Comparison of ENCODE assay signal across 10 cellular contexts in genomic region chr12:120125792-120126634, GRCh38. TPM values are rescaled to one million over a fixed set of nuclear protein-coding genes. Genes with fewer than 3 reads are reported as not detected.
DNase-seq lines count a peak whose midpoint lies in the region; ATAC-seq and TF ChIP-seq lines count a peak whose summit lies in the region.
"Had no signal": no experiment of that assay in that cellular context is flagged by ENCODE, and none has a peak within 500 bp of the region (broad histone marks: within the 10 kb centered on the region; RNA-seq: fewer than 3 reads in every experiment).

No MANE protein-coding gene starts in this region.

- POLR2A ChIA-PET in IMR-90 (lab: Charles Lee; ENCODE audit: unreplicated experiment) = no interaction called here

- peaks cover 55% of the 10 kb centered on the region for H3K4me1 Mint-ChIP-seq in dendritic cell treated with granulocyte-macrophage colony-stimulating factor and Interleukin-4, amounts not matched to agents 40 ng/mL and 50 ng/mL, for 4 days (ENCODE audit: low read depth)
- peaks cover 36% of the 10 kb centered on the region for H3K4me1 Mint-ChIP-seq in activated CD8-positive, alpha-beta memory T cell treated with anti-CD3 and anti-CD28 coated beads, Interleukin-2, amount 10 ng/mL, durations not matched to agents 7 days and 5 days

- no peak overlapping the region for H3K27ac ChIP-seq in IMR-90 (ENCODE audit: insufficient read depth, low read length)
- H3K27ac ChIP-seq in neutrophil = peak overlapping the region; percentile 73
- H3K27ac ChIP-seq: brain microvascular endothelial cell had no signal

- peaks cover 10% of the 10 kb centered on the region; the same call in 1 of the 2 replicates for H4K20me1 ChIP-seq in IMR-90 (ENCODE audit: insufficient read depth, low read length)

- no peak for TF ChIP-seq CTCF in IMR-90 (conservative IDR thresholded peaks at IDR 0.05; ENCODE audit: low read depth, low read length)
- TF ChIP-seq CTCF in neutrophil (IDR thresholded peaks at IDR 0.05) = no peak
- no peak for TF ChIP-seq CTCF in GM20000 (IDR thresholded peaks at IDR 0.05; ENCODE audit: extremely low read depth, missing control alignments)

- H3K27ac Mint-ChIP-seq in dendritic cell treated with granulocyte-macrophage colony-stimulating factor and Interleukin-4, amounts not matched to agents 40 ng/mL and 50 ng/mL, for 4 days = peak overlapping the region; percentile 89
- no peak overlapping the region for H3K27ac Mint-ChIP-seq in activated CD8-positive, alpha-beta memory T cell treated with anti-CD3 and anti-CD28 coated beads, Interleukin-2, amount 10 ng/mL, durations not matched to agents 7 days and 5 days

- H3K9me1 ChIP-seq in IMR-90 (ENCODE audit: insufficient read depth, low read length) = peaks cover 14% of the 10 kb centered on the region

- H3K36me3 ChIP-seq in IMR-90 (ENCODE audit: control insufficient read depth, insufficient read depth, low read length) = peaks cover 47% of the 10 kb centered on the region
- peaks cover 32% of the 10 kb centered on the region for H3K36me3 ChIP-seq in neutrophil

- H2AK9ac ChIP-seq in IMR-90 (replicated peaks; ENCODE audit: low read depth, low read length, poor library complexity) = no peak overlapping the region

- BruUV-seq in IMR-90 (replicated peaks; lab: Mats Ljungman, UMichigan) = no TSS peak

- no peak overlapping the region for H2BK120ac ChIP-seq in IMR-90 (ENCODE audit: low read depth, low read length)

- DNase-seq in EH (ENCODE audit: low read depth) (peak; percentile 44), IMR-90 (peak; percentile 35), GM20000 (ENCODE audit: low spot score) (no peak), NCI-H1092 treated with DMSO at 0.1 percent for 48 hours (lab: John Stamatoyannopoulos, UW) (no peak)
- DNase-seq in activated CD8-positive, alpha-beta memory T cell treated with anti-CD3 and anti-CD28 coated beads, Interleukin-2, amount 10 ng/mL, durations not matched to agents 7 days and 5 days = no peak
- DNase-seq: brain microvascular endothelial cell, DMS79, mammary epithelial cell had no signal

- no peak overlapping the region for H3K9ac ChIP-seq in IMR-90 (ENCODE audit: low read depth, low read length)

- H2BK5ac ChIP-seq in IMR-90 (ENCODE audit: low read depth, low read length, poor library complexity, severe bottlenecking) = no peak overlapping the region

- H3K9me3 ChIP-seq in IMR-90 (ENCODE audit: control insufficient read depth, insufficient read depth, low read length) (no peaks in the 10 kb centered on the region), neutrophil (no peaks in the 10 kb centered on the region)

- no peak overlapping the region for H3K14ac ChIP-seq in IMR-90 (replicated peaks; ENCODE audit: low read depth, low read length)

- TF ChIP-seq RAD21 in IMR-90 (IDR thresholded peaks at IDR 0.05; ENCODE audit: low read length) = no peak

- H3K79me1 ChIP-seq in IMR-90 (ENCODE audit: low read depth in 1 of 2, low read length in 2 of 2) = peaks cover 0 to 22% of the 10 kb centered on the region in 2 experiments; a peak in 3 of 4 replicates

- in situ Hi-C loops in IMR-90 (cut with MboI; ENCODE audit: low sequenced_read_pairs) = no loop called here

- H3K27me3 Mint-ChIP-seq in dendritic cell treated with granulocyte-macrophage colony-stimulating factor and Interleukin-4, amounts not matched to agents 40 ng/mL and 50 ng/mL, for 4 days = no peaks in the 10 kb centered on the region
- H3K27me3 Mint-ChIP-seq in activated CD8-positive, alpha-beta memory T cell treated with anti-CD3 and anti-CD28 coated beads, Interleukin-2, amount 10 ng/mL, durations not matched to agents 7 days and 5 days = no peaks in the 10 kb centered on the region

- H3K4me1 ChIP-seq in IMR-90 (ENCODE audit: control insufficient read depth, insufficient read depth, low read length) (peaks cover 9% of the 10 kb centered on the region; the same call in 1 of the 2 replicates), neutrophil (ENCODE audit: control insufficient read depth in 1 of 2, insufficient read depth in 1 of 2, low read depth in 1 of 2, low read length in 1 of 2) (peaks cover 20% of the 10 kb centered on the region in 2 experiments)

- H4K91ac ChIP-seq in IMR-90 (ENCODE audit: insufficient read depth, low read depth, low read length) = no peak overlapping the region

- WGBS in IMR-90 (ENCODE audit: extremely low coverage in 2 of 2, insufficient read length in 1 of 2), 2 experiments = 80% methylated on average over 2 of the region's 6 CpGs; no CpG with 5 or more reads in 1 of the 2 experiments

- peak; percentile 9; the same call in 1 of the 2 replicates for ATAC-seq in IMR-90 (ENCODE audit: low read depth)
- ATAC-seq in activated CD8-positive, alpha-beta memory T cell treated with anti-CD3 and anti-CD28 coated beads, Interleukin-2, amount 10 ng/mL, durations not matched to agents 7 days and 5 days = no peak

- TF ChIP-seq POLR2A in IMR-90 (IDR thresholded peaks at IDR 0.05; ENCODE audit: low read depth, low read length) = no peak

- H4K8ac ChIP-seq in IMR-90 (ENCODE audit: low read depth in 2 of 2, low read length in 2 of 2) = no peak overlapping the region

- no peak overlapping the region for H2AK5ac ChIP-seq in IMR-90 (ENCODE audit: low read depth, low read length)

- no peak overlapping the region for H3K4me3 ChIP-seq in IMR-90 (ENCODE audit: insufficient read depth, low read depth, low read length)
- no peak overlapping the region for H3K4me3 ChIP-seq in neutrophil (ENCODE audit: low read depth in 1 of 2, low read length in 1 of 2)

- no peak overlapping the region for H3K56ac ChIP-seq in IMR-90 (ENCODE audit: extremely low read depth, insufficient read depth, low read length)

- no peaks in the 10 kb centered on the region for H3K27me3 ChIP-seq in IMR-90 (ENCODE audit: control insufficient read depth, insufficient read depth, low read length)
- H3K27me3 ChIP-seq in neutrophil = no peaks in the 10 kb centered on the region
- H3K27me3 ChIP-seq: brain microvascular endothelial cell had no signal

- intact Hi-C loops in IMR-90 (cut with micrococcal nuclease) = no loop called here
- intact Hi-C loops in dendritic cell treated with granulocyte-macrophage colony-stimulating factor and Interleukin-4, amounts not matched to agents 40 ng/mL and 50 ng/mL, for 4 days (cut with micrococcal nuclease) = loop anchor here (2.0 to 5.0 kb wide), 2 partner anchors 15 to 39 kb away; no protein-coding TSS in a partner anchor

- H3K36me3 Mint-ChIP-seq in dendritic cell treated with granulocyte-macrophage colony-stimulating factor and Interleukin-4, amounts not matched to agents 40 ng/mL and 50 ng/mL, for 4 days (ENCODE audit: low read depth) = peaks cover 42% of the 10 kb centered on the region
- H3K36me3 Mint-ChIP-seq in activated CD8-positive, alpha-beta memory T cell treated with anti-CD3 and anti-CD28 coated beads, Interleukin-2, amount 10 ng/mL, durations not matched to agents 7 days and 5 days = peaks cover 33% of the 10 kb centered on the region

- H3K9me3 Mint-ChIP-seq in dendritic cell treated with granulocyte-macrophage colony-stimulating factor and Interleukin-4, amounts not matched to agents 40 ng/mL and 50 ng/mL, for 4 days = no peaks in the 10 kb centered on the region
- no peaks in the 10 kb centered on the region for H3K9me3 Mint-ChIP-seq in activated CD8-positive, alpha-beta memory T cell treated with anti-CD3 and anti-CD28 coated beads, Interleukin-2, amount 10 ng/mL, durations not matched to agents 7 days and 5 days (ENCODE audit: low read depth)

- H2BK20ac ChIP-seq in IMR-90 (ENCODE audit: low read depth, low read length) = no peak overlapping the region

- H2AFZ ChIP-seq in IMR-90 (replicated peaks; ENCODE audit: low read length, poor library complexity) = no peak overlapping the region

- CTCF ChIA-PET in IMR-90 (lab: Yijun Ruan, JAX) = no interaction called here
- CTCF ChIA-PET in activated CD8-positive, alpha-beta memory T cell treated with anti-CD3 and anti-CD28 coated beads, Interleukin-2, amount 10 ng/mL, durations not matched to agents 7 days and 5 days (lab: Charles Lee) = interaction anchor here (0.7 to 1.4 kb wide), 4 partner anchors 9 to 136 kb away, joined by 3 to 5 read pairs (median 3); no protein-coding TSS in a partner anchor

- no peak overlapping the region for H3K4me2 ChIP-seq in IMR-90 (ENCODE audit: low read depth, low read length)

- no peak overlapping the region for H3K23ac ChIP-seq in IMR-90 (ENCODE audit: low read depth, low read length)

- no peak overlapping the region for H3K18ac ChIP-seq in IMR-90 (ENCODE audit: low read depth, low read length)

- dilution Hi-C loops in IMR-90 (cut with HindIII; ENCODE audit: low sequenced_read_pairs, unreplicated experiment) = no loop called here

- H2BK15ac ChIP-seq in IMR-90 (ENCODE audit: low read depth, low read length) = no peak overlapping the region

- H3K4me3 Mint-ChIP-seq in dendritic cell treated with granulocyte-macrophage colony-stimulating factor and Interleukin-4, amounts not matched to agents 40 ng/mL and 50 ng/mL, for 4 days = no peak overlapping the region
- H3K4me3 Mint-ChIP-seq in activated CD8-positive, alpha-beta memory T cell treated with anti-CD3 and anti-CD28 coated beads, Interleukin-2, amount 10 ng/mL, durations not matched to agents 7 days and 5 days = no peak overlapping the region

- no peak overlapping the region for H4K5ac ChIP-seq in IMR-90 (ENCODE audit: low read depth, low read length)

- H3K4ac ChIP-seq in IMR-90 (ENCODE audit: low read depth, low read length) = no peak overlapping the region

TF ChIP-seq in IMR-90, 13 proteins besides CTCF, POLR2A, EP300 and RAD21 (continues in another document):
- TF ChIP-seq MAZ (IDR thresholded peaks at IDR 0.05; ENCODE audit: borderline replicate concordance, low read depth, low read length) = no peak
- TF ChIP-seq FOS (IDR thresholded peaks at IDR 0.05; ENCODE audit: low read depth, low read length) = no peak
- no peak for TF ChIP-seq ELK1 (IDR thresholded peaks at IDR 0.05; ENCODE audit: borderline replicate concordance, low read depth, low read length)

RNA-seq across cellular contexts. Expression of gene RAB35, which starts 9.5 kb away (rescaled TPM):
- 32.6 and 35.0 TPM in 2 replicates for total RNA-seq in IMR-90 (2012; rRNA removed)
- 47.6 and 49.6 TPM in 2 replicates for polyA plus RNA-seq in IMR-90 (2012; rRNA removed)
- polyA plus RNA-seq in IMR-90 (2012; cell fraction: cytosol; rRNA removed) = 31.2 and 45.6 TPM in 2 replicates
- 64.2 and 73.1 TPM in 2 replicates for polyA plus RNA-seq in IMR-90 (2012; cell fraction: nucleus; rRNA removed; ENCODE audit: low replicate concordance)
- total RNA-seq in activated CD8-positive, alpha-beta memory T cell treated with anti-CD3 and anti-CD28 coated beads, Interleukin-2, amount 10 ng/mL, durations not matched to agents 7 days and 5 days = 10 to 100 TPM; 63.7 to 81.3 TPM

Comparison
In these comparisons a context has a peak if more than half of its experiments do, and no peak if none do; other contexts are left out.
1. DNase-seq: peak in EH (single experiment) and IMR-90 (single experiment); none in GM20000 (single experiment), NCI-H1092 treated with DMSO at 0.1 percent for 48 hours (single experiment) and activated CD8-positive, alpha-beta memory T cell treated with anti-CD3 and anti-CD28 coated beads, Interleukin-2, amount 10 ng/mL, durations not matched to agents 7 days and 5 days (single experiment).